Comparison of ENCODE assay signal across 25 cellular contexts in genomic region chr5:40288791-40289475, GRCh38.
DNase-seq lines count a peak whose midpoint lies in the region; ATAC-seq, FAIRE-seq and TF ChIP-seq lines count a peak whose summit lies in the region.
"Had no signal": no experiment of that assay in that cellular context is flagged by ENCODE, and none has a peak within 500 bp of the region (broad histone marks: within the 10 kb centered on the region; RNA-seq: fewer than 3 reads in every experiment).

No MANE protein-coding gene starts in this region.

- no peak overlapping the region for H3K27ac ChIP-seq in 22Rv1
- no peak overlapping the region for H3K27ac ChIP-seq in keratinocyte (ENCODE audit: control insufficient read depth, insufficient read depth, low read length)
- H3K27ac ChIP-seq: body of pancreas, coronary artery, HL-60 had no signal

- H3K4me2 ChIP-seq in keratinocyte (ENCODE audit: control insufficient read depth, extremely low read depth, insufficient read depth, low read depth, low read length): no peak overlapping the region

- no peak overlapping the region for H2AFZ ChIP-seq in keratinocyte (ENCODE audit: control insufficient read depth, low read length)

- no peaks in the 10 kb centered on the region for H3K79me2 ChIP-seq in keratinocyte (ENCODE audit: control insufficient read depth, insufficient read depth, low read length)

- dilution Hi-C loops in keratinocyte (cut with MboI; ENCODE audit: extremely low pct_ligation_motif_present, low sequenced_read_pairs): no loop called here

- H3K9ac ChIP-seq in keratinocyte (ENCODE audit: control insufficient read depth, extremely low read depth, insufficient read depth, low read length): no peak overlapping the region

- no peak overlapping the region for H3K4me3 ChIP-seq in cardiac fibroblast (replicated peaks in 1 of 2; ENCODE audit: low read depth in 2 of 2, low read length in 2 of 2)
- H3K4me3 ChIP-seq in keratinocyte (ENCODE audit: control insufficient read depth in 2 of 3, extremely low read depth in 1 of 3, insufficient read depth in 2 of 3, low read depth in 1 of 3, low read length in 3 of 3): no peak overlapping the region
- H3K4me3 ChIP-seq: body of pancreas, coronary artery, GM12878, HAP-1, lung had no signal

- no peak for FAIRE-seq in keratinocyte (lab: Jason Lieb, UNC)
- FAIRE-seq: GM12878, urothelium cell line had no signal

- no peak for ATAC-seq in HG03521 (IDR thresholded peaks at IDR 0.05; ENCODE audit: unreplicated experiment)
- ATAC-seq: activated CD4-positive, alpha-beta T cell treated with anti-CD3 and anti-CD28 coated beads for 36 hours; activated CD8-positive, alpha-beta memory T cell treated with anti-CD3 and anti-CD28 coated beads, Interleukin-2, amount 10 ng/mL, durations not matched to agents 7 days and 5 days; body of pancreas; GM12878; Right ventricle myocardium inferior had no signal

- DNase-seq in HT-29 (ENCODE audit: low spot score) (peak; percentile 25), cardiac fibroblast (ENCODE audit: low read depth in 2 of 2) (no peak), keratinocyte (ENCODE audit: low read depth, low spot score) (no peak), COLO668 (lab: John Stamatoyannopoulos, UW; ENCODE audit: unreplicated experiment) (no peak)
- DNase-seq in activated CD4-positive, alpha-beta T cell treated with anti-CD3 and anti-CD28 coated beads for 48 hours: no peak
- no peak for DNase-seq in stimulated activated CD4-positive, alpha-beta T cell treated with anti-CD3 and anti-CD28 coated beads, Interleukin-1b, Interleukin-23, amount 100 ng/mL, for 48 hours
- DNase-seq: ACHN; activated CD4-positive, alpha-beta T cell treated with anti-CD3 and anti-CD28 coated beads for 36 hours; activated CD8-positive, alpha-beta memory T cell treated with anti-CD3 and anti-CD28 coated beads, Interleukin-2, amount 10 ng/mL, durations not matched to agents 7 days and 5 days; GF-D8; MM.1S; NCI-H1436; NCI-H524; nucleus accumbens; retina had no signal

- no peaks in the 10 kb centered on the region for H3K4me1 ChIP-seq in keratinocyte (ENCODE audit: control insufficient read depth, extremely low read depth, insufficient read depth, low read length)
- H3K4me1 ChIP-seq: body of pancreas, HAP-1 had no signal

- H4K20me1 ChIP-seq in keratinocyte (ENCODE audit: control insufficient read depth, extremely low read depth, insufficient read depth, low read length): no peaks in the 10 kb centered on the region

- H3K27me3 ChIP-seq in keratinocyte (ENCODE audit: control insufficient read depth, extremely low read depth, insufficient read depth, low read length): no peaks in the 10 kb centered on the region
- H3K27me3 ChIP-seq: body of pancreas had no signal

- no peaks in the 10 kb centered on the region for H3K36me3 ChIP-seq in keratinocyte (ENCODE audit: control insufficient read depth in 2 of 2, extremely low read depth in 1 of 2, insufficient read depth in 2 of 2, low read length in 2 of 2)
- H3K36me3 ChIP-seq: HAP-1 had no signal

- no peaks in the 10 kb centered on the region for H3K9me1 ChIP-seq in keratinocyte (ENCODE audit: control insufficient read depth, extremely low read depth, insufficient read depth, low read length)

- TF ChIP-seq CTCF in 22Rv1 (IDR thresholded peaks at IDR 0.05) (peak; percentile 36), cardiac fibroblast (IDR thresholded peaks at IDR 0.05; ENCODE audit: low read depth, low read length) (peak; percentile 28), keratinocyte (optimal IDR thresholded peaks at IDR 0.05 in 1 of 3, IDR thresholded peaks at IDR 0.05 in 1 of 3, conservative IDR thresholded peaks at IDR 0.05 in 1 of 3; ENCODE audit: extremely low read depth in 1 of 3, insufficient read depth in 2 of 3, low read length in 3 of 3) (peak in 2 of 3 experiments; percentile 25)

- no peaks in the 10 kb centered on the region for H3K9me3 ChIP-seq in keratinocyte (ENCODE audit: control insufficient read depth, low read depth, low read length)
- H3K9me3 ChIP-seq: body of pancreas, HAP-1 had no signal
